9 cellular contexts compared by ENCODE assay signal in the genomic region with DNA sequence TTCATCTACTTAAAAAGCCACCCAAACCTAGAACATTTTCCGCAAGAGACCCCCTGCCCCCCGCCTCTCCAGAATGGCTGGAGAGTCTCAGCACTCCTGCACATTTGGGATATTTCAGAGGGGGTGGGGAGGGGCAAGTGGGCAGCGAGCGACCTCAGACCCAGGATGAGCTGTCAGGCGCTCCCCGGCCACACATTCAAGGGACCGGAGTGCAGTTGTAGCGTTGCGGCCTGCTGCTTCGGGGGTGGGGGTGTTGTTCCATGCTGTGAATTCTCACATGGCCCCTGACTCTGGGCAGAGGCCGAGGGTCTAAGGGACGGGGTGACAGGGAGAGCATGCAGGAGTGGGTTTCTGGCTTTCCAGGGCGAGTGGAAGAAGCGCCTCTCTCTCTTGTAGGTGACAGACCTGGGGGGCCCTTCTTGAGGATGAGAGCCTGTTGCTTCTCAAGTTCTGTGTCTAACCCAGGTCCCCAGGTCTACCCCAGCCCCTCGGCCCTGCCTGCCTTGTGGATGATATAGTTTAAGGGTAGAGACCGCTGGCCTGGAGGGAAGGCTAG.
DNase-seq lines count a peak whose midpoint lies in the region; ATAC-seq, FAIRE-seq and TF ChIP-seq lines count a peak whose summit lies in the region.
"Had no signal": no experiment of that assay in that cellular context is flagged by ENCODE, and none has a peak within 500 bp of the region (broad histone marks: within the 10 kb centered on the region; RNA-seq: fewer than 3 reads in every experiment).

No MANE protein-coding gene starts in this region.

- H3K4me1 Mint-ChIP-seq in astrocyte (ENCODE audit: low read depth, unreplicated experiment), result peaks cover 41% of the 10 kb centered on the region

- H4K20me1 ChIP-seq in astrocyte (ENCODE audit: insufficient read depth, low read length), result peaks cover 55% of the 10 kb centered on the region

- no peaks in the 10 kb centered on the region for H3K27me3 ChIP-seq in astrocyte (ENCODE audit: insufficient read depth, low read length)

- peak overlapping the region; percentile 82 for H3K4me3 ChIP-seq in Jurkat, Clone E6-1 (ENCODE audit: low read length)
- peak overlapping the region; percentile 53 for H3K4me3 ChIP-seq in astrocyte (ENCODE audit: insufficient read depth, low read depth, low read length)
- H3K4me3 ChIP-seq in kidney (ENCODE audit: low read length in 2 of 2), result peak overlapping the region in 1 of 2 donors; percentile 76

- peak overlapping the region; percentile 81 for H3K4me3 Mint-ChIP-seq in astrocyte (ENCODE audit: unreplicated experiment)

- DNase-seq in Jurkat, Clone E6-1 (ENCODE audit: low read depth, low spot score), result no peak
- DNase-seq in astrocyte (ENCODE audit: low read depth) (no peak), kidney (peak; percentile 77), substantia nigra (lab: John Stamatoyannopoulos, UW) (no peak), NCI-H345 treated with DMSO at 0.1 percent for 48 hours (lab: John Stamatoyannopoulos, UW; ENCODE audit: unreplicated experiment) (no peak), NCI-H2029 treated with DMSO at 0.1 percent for 48 hours (lab: John Stamatoyannopoulos, UW) (no peak), inferior parietal cortex (ENCODE audit: extremely low spot score) (no peak)

- H3K36me3 Mint-ChIP-seq in astrocyte (ENCODE audit: low read depth, unreplicated experiment), result no peaks in the 10 kb centered on the region

- H3K4me1 ChIP-seq in astrocyte (ENCODE audit: insufficient read depth, low read length) (peaks cover 45% of the 10 kb centered on the region), kidney (ENCODE audit: control insufficient read depth in 1 of 2, insufficient read depth in 1 of 2, low read depth in 1 of 2, low read length in 2 of 2) (peaks cover 28 to 46% of the 10 kb centered on the region in 2 donors)

- intact Hi-C loops in kidney (cut with DNase I), result no loop called here

- ATAC-seq in HG03354 (IDR thresholded peaks at IDR 0.05; ENCODE audit: poor library complexity, severe bottlenecking, unreplicated experiment), result no peak

- peaks cover 84% of the 10 kb centered on the region for H3K79me2 ChIP-seq in astrocyte (ENCODE audit: insufficient read depth, low read length)

- H3K27ac Mint-ChIP-seq in astrocyte (ENCODE audit: unreplicated experiment), result peak overlapping the region; percentile 88

- H3K9ac ChIP-seq in astrocyte (ENCODE audit: low read length) (peak overlapping the region; percentile 94), kidney (ENCODE audit: low read length in 2 of 2) (peak overlapping the region in 1 of 2 donors; percentile 5)

- peak overlapping the region; percentile 62 for H3K27ac ChIP-seq in astrocyte (ENCODE audit: low read depth, low read length)
- peak overlapping the region in 1 of 2 donors; percentile 80 for H3K27ac ChIP-seq in kidney (ENCODE audit: low read depth in 2 of 2, low read length in 2 of 2)
- peak overlapping the region; percentile 45 for H3K27ac ChIP-seq in substantia nigra (ENCODE audit: low read depth, low read length, poor library complexity, severe bottlenecking)

- H3K4me2 ChIP-seq in astrocyte (ENCODE audit: low read length), result peak overlapping the region; percentile 99

- peaks cover 1% of the 10 kb centered on the region for H3K9me3 Mint-ChIP-seq in astrocyte (ENCODE audit: unreplicated experiment)

- no peak for TF ChIP-seq CTCF in astrocyte (IDR thresholded peaks at IDR 0.05; ENCODE audit: insufficient read depth, low read depth, low read length)
- no peak for TF ChIP-seq CTCF in kidney (IDR thresholded peaks at IDR 0.05; ENCODE audit: borderline replicate concordance, extremely low read depth, insufficient read depth)

- FAIRE-seq in astrocyte (lab: Jason Lieb, UNC) (no peak), kidney (lab: Jason Lieb, UNC) (no peak)
- FAIRE-seq: urothelium cell line had no signal

- no peaks in the 10 kb centered on the region for H3K27me3 Mint-ChIP-seq in astrocyte (ENCODE audit: low read depth, unreplicated experiment)

- H2AFZ ChIP-seq in astrocyte (ENCODE audit: low read depth, low read length), result peak overlapping the region; percentile 23

- H3K36me3 ChIP-seq in astrocyte (ENCODE audit: insufficient read depth, low read length), result no peaks in the 10 kb centered on the region
- no peaks in the 10 kb centered on the region for H3K36me3 ChIP-seq in kidney (ENCODE audit: control insufficient read depth in 1 of 2, insufficient read depth in 2 of 2, low read length in 2 of 2)

- no peaks in the 10 kb centered on the region for H3K9me3 ChIP-seq in astrocyte (ENCODE audit: insufficient read depth, low read depth, low read length)
- no peaks in the 10 kb centered on the region for H3K9me3 ChIP-seq in kidney (ENCODE audit: control insufficient read depth in 1 of 2, low read length in 2 of 2)
